ENCODE assay signal across 8 cellular contexts in genomic region chr3:126197854-126198584, GRCh38. TPM values are rescaled to one million over a fixed set of nuclear protein-coding genes. Genes with fewer than 3 reads are reported as not detected.
DNase-seq lines count a peak whose midpoint lies in the region; ATAC-seq and TF ChIP-seq lines count a peak whose summit lies in the region.

No MANE protein-coding gene starts in this region.

- H3K27me3 ChIP-seq in heart left ventricle = no peaks in the 10 kb centered on the region

- TF ChIP-seq CTCF in HEK293 (tag by site-specific recombination; IDR thresholded peaks at IDR 0.05) (no peak), heart left ventricle (IDR thresholded peaks at IDR 0.05) (peak; percentile 52 to 76 (median 65))

- H3K27ac ChIP-seq in HEK293 (ENCODE audit: extremely low read depth, low read depth, low read length) (no peak overlapping the region), heart left ventricle (peak overlapping the region in 2 of 12 donors; percentile 4 to 25)

- no peaks in the 10 kb centered on the region for H3K9me3 ChIP-seq in HEK293 (ENCODE audit: control insufficient read depth, insufficient read depth, low read depth, low read length)
- H3K9me3 ChIP-seq in heart left ventricle = peaks cover 0 to 11% (median 6%) of the 10 kb centered on the region in 12 donors

- no peaks in the 10 kb centered on the region for H3K36me3 ChIP-seq in HEK293 (ENCODE audit: control insufficient read depth in 2 of 2, insufficient read depth in 1 of 2, low read length in 2 of 2)
- H3K36me3 ChIP-seq in heart left ventricle = no peaks in the 10 kb centered on the region

- no peak for TF ChIP-seq POLR2A in heart left ventricle (IDR thresholded peaks at IDR 0.05)

- DNase-seq in D341Med (ENCODE audit: low spot score) (peak; percentile 65), NOMO-1 treated with DMSO at 0.1 percent for 48 hours (lab: John Stamatoyannopoulos, UW; ENCODE audit: unreplicated experiment) (peak; percentile 55), heart left ventricle (peak; percentile 38 to 76 (median 56)), retina (peak; percentile 58)
- DNase-seq in activated naive CD4-positive, alpha-beta T cell treated with Interleukin-2 at 50 U/mL for 16 hours = peak; percentile 32

- CTCF ChIA-PET in HEK293 (lab: Yijun Ruan, JAX) = interaction anchor here (0.6 to 3.9 kb wide), 19 partner anchors 10 to 540 kb away, joined by 3 to 39 read pairs (median 4); no protein-coding TSS in a partner anchor

- H3K4me1 ChIP-seq in HEK293 (ENCODE audit: control insufficient read depth, insufficient read depth, low read length) (no peaks in the 10 kb centered on the region), heart left ventricle (no peaks in the 10 kb centered on the region)

- POLR2A ChIA-PET in HEK293 (lab: Yijun Ruan, JAX) = no interaction called here

- intact Hi-C loops in heart left ventricle (cut with DNase I) = loop anchor here in 5 of 10 donors (2.0 to 5.0 kb wide), 4 partner anchors 17 to 66 kb away; partner anchors contain the start of gene ALDH1L1 (in 1 of the 5)

- ATAC-seq in heart left ventricle (peak; percentile 73 to 96 (median 86)), GM19455 (IDR thresholded peaks at IDR 0.05; ENCODE audit: unreplicated experiment) (no peak), HG03196 (IDR thresholded peaks at IDR 0.05; ENCODE audit: unreplicated experiment) (no peak)

- WGBS in heart left ventricle, 4 donors = 46 to 55% (median 51%) methylated on average over 7 of the region's 7 CpGs

- H3K4me3 ChIP-seq in HEK293 (ENCODE audit: low read depth, low read length) (no peak overlapping the region), heart left ventricle (no peak overlapping the region)

TF ChIP-seq in HEK293, 187 proteins besides CTCF, POLR2A, EP300 and RAD21:
- 0 out of 2 replicates have a peak, but pooled peaks have one; percentile 15 for TF ChIP-seq SCRT2 (tag by site-specific recombination; IDR thresholded peaks at IDR 0.05)
- no peak for TF ChIP-seq ZNF221 (tag by site-specific recombination; IDR thresholded peaks at IDR 0.05; ENCODE audit: borderline replicate concordance)
- TF ChIP-seq ZNF654 (tag by site-specific recombination; IDR thresholded peaks at IDR 0.05; ENCODE audit: low read depth) = peak; percentile 37
- TF ChIP-seq OVOL3 (tag by site-specific recombination; IDR thresholded peaks at IDR 0.05) = no peak
- TF ChIP-seq ZNF555 (tag by site-specific recombination; conservative IDR thresholded peaks at IDR 0.05) = no peak
TF ChIP-seq in HEK293: peak in this region for 2.

RNA-seq across cellular contexts. Expression of gene ALDH1L1, which starts 17.6 kb away (rescaled TPM):
- total RNA-seq in heart left ventricle = 10 to 100 TPM; 26.9 to 74.1 (median 29.4) TPM
- polyA plus RNA-seq in heart left ventricle = 10 to 100 TPM; 13.4 to 27.2 TPM

Comparison
In these comparisons a context has a peak if more than half of its experiments do, and no peak if none do; other contexts are left out.
1. ATAC-seq: peak in heart left ventricle (4 of 4); none in GM19455 (single experiment) and HG03196 (single experiment).
2. Peak in every context shown above with its lines, with median percentiles within 50 percentile points of each other: DNase-seq.